ENCODE assay signal across 26 cellular contexts in the genomic region with DNA sequence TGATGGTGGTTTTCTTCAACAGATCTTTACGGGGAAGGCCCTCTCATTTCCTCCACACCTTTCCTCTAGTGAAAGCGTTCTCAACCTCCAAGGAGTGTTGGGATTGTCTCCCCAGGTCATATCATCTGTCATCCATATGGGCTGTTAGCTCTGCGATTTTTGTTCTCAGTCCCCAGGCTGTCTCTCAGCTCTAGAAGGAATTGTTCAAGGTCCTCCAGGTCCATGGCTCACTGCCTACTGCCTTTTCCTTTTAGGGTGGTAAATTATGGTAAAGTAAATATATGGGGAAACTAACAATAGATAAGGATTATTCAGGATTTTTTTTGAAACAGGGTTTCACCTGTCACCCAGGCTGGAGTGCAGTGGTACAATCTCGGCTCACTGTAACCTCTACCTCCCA. TPM values are rescaled to one million over a fixed set of nuclear protein-coding genes. Genes with fewer than 3 reads are reported as not detected.
DNase-seq lines count a peak whose midpoint lies in the region; TF ChIP-seq lines count a peak whose summit lies in the region.
"Had no signal": no experiment of that assay in that cellular context is flagged by ENCODE, and none has a peak within 500 bp of the region (broad histone marks: within the 10 kb centered on the region; RNA-seq: fewer than 3 reads in every experiment).

No MANE protein-coding gene starts in this region.

- no peaks in the 10 kb centered on the region for H3K4me1 Mint-ChIP-seq in nephron progenitor cell
- no peaks in the 10 kb centered on the region for H3K4me1 Mint-ChIP-seq in activated CD4-positive, alpha-beta memory T cell treated with anti-CD3 and anti-CD28 coated beads for 36 hours (ENCODE audit: low read depth)
- H3K4me1 Mint-ChIP-seq: activated T-helper 17 cell treated with anti-CD3 and anti-CD28 coated beads, Interleukin-2, amount 50 U/mL, for 72 hours; memory B cell; naive B cell; stimulated activated naive CD8-positive, alpha-beta T cell treated with anti-CD3 and anti-CD28 coated beads, Interleukin-15, amount 100 ng/mL, for 72 hours had no signal

- H3K4me1 ChIP-seq in duodenal mucosa (ENCODE audit: control insufficient read depth in 1 of 2, insufficient read depth in 2 of 2, low read length in 2 of 2) = peaks cover 37 to 42% of the 10 kb centered on the region in 2 donors

- POLR2A ChIA-PET in activated CD4-positive, alpha-beta memory T cell treated with anti-CD3 and anti-CD28 coated beads for 36 hours (lab: Charles Lee) = no interaction called here

- H3K9ac ChIP-seq in duodenal mucosa (ENCODE audit: low read depth in 1 of 2, low read length in 2 of 2) = peak overlapping the region; percentile 78 to 82

- H3K4me3 Mint-ChIP-seq in nephron progenitor cell = no peak overlapping the region
- no peak overlapping the region for H3K4me3 Mint-ChIP-seq in activated CD4-positive, alpha-beta memory T cell treated with anti-CD3 and anti-CD28 coated beads for 36 hours
- H3K4me3 Mint-ChIP-seq: activated CD4-positive, alpha-beta memory T cell treated with anti-CD3 and anti-CD28 coated beads, Interleukin-2, amount 10 ng/mL, durations not matched to agents 7 days and 5 days; activated T-helper 17 cell treated with anti-CD3 and anti-CD28 coated beads, Interleukin-2, amount 50 U/mL, for 72 hours; CD4-positive, CD25-positive, alpha-beta regulatory T cell; memory B cell; naive B cell; stimulated activated naive CD8-positive, alpha-beta T cell treated with anti-CD3 and anti-CD28 coated beads, Interleukin-15, amount 100 ng/mL, for 72 hours had no signal

- no peaks in the 10 kb centered on the region for H3K9me3 Mint-ChIP-seq in nephron progenitor cell
- H3K9me3 Mint-ChIP-seq in activated CD4-positive, alpha-beta memory T cell treated with anti-CD3 and anti-CD28 coated beads for 36 hours = no peaks in the 10 kb centered on the region
- H3K9me3 Mint-ChIP-seq: activated CD4-positive, alpha-beta memory T cell treated with anti-CD3 and anti-CD28 coated beads, Interleukin-2, amount 10 ng/mL, durations not matched to agents 7 days and 5 days; activated T-helper 17 cell treated with anti-CD3 and anti-CD28 coated beads, Interleukin-2, amount 50 U/mL, for 72 hours; memory B cell; naive B cell; stimulated activated naive CD8-positive, alpha-beta T cell treated with anti-CD3 and anti-CD28 coated beads, Interleukin-15, amount 100 ng/mL, for 72 hours had no signal

- CTCF ChIA-PET in activated CD4-positive, alpha-beta memory T cell treated with anti-CD3 and anti-CD28 coated beads for 36 hours (lab: Charles Lee) = no interaction called here

- peak overlapping the region; percentile 88 for H3K27ac ChIP-seq in duodenal mucosa (ENCODE audit: low read depth, low read length)
- H3K27ac ChIP-seq: foreskin keratinocyte, thyroid gland had no signal

- no peaks in the 10 kb centered on the region for H3K9me3 ChIP-seq in duodenal mucosa (ENCODE audit: control insufficient read depth in 1 of 2, low read length in 2 of 2)
- H3K9me3 ChIP-seq: MG63, thyroid gland had no signal

- peaks cover 8% of the 10 kb centered on the region for H3K27me3 Mint-ChIP-seq in nephron progenitor cell (ENCODE audit: low read depth, poor library complexity)
- peaks cover 5% of the 10 kb centered on the region for H3K27me3 Mint-ChIP-seq in activated CD4-positive, alpha-beta memory T cell treated with anti-CD3 and anti-CD28 coated beads for 36 hours
- H3K27me3 Mint-ChIP-seq: stimulated activated naive CD8-positive, alpha-beta T cell treated with anti-CD3 and anti-CD28 coated beads, Interleukin-15, amount 100 ng/mL, for 72 hours had no signal

- H3K36me3 Mint-ChIP-seq in nephron progenitor cell (ENCODE audit: low read depth) = no peaks in the 10 kb centered on the region
- H3K36me3 Mint-ChIP-seq in activated CD4-positive, alpha-beta memory T cell treated with anti-CD3 and anti-CD28 coated beads for 36 hours = no peaks in the 10 kb centered on the region
- H3K36me3 Mint-ChIP-seq: CD4-positive, CD25-positive, alpha-beta regulatory T cell; memory B cell; naive B cell had no signal

- DNase-seq in DMS53 (lab: John Stamatoyannopoulos, UW) = peak; percentile 67
- no peak for DNase-seq in DMS53 treated with DMSO at 0.1 percent for 48 hours (lab: John Stamatoyannopoulos, UW; ENCODE audit: unreplicated experiment)
- peak; percentile 43 for DNase-seq in NCI-H146 (lab: John Stamatoyannopoulos, UW)
- no peak for DNase-seq in nephron progenitor cell
- no peak for DNase-seq in NCI-H2107 treated with DMSO at 0.1 percent for 48 hours (lab: John Stamatoyannopoulos, UW; ENCODE audit: unreplicated experiment)
- DNase-seq in activated CD4-positive, alpha-beta memory T cell treated with anti-CD3 and anti-CD28 coated beads for 36 hours = no peak
- no peak for DNase-seq in NCI-H128 (lab: John Stamatoyannopoulos, UW; ENCODE audit: unreplicated experiment)
- DNase-seq: activated CD4-positive, alpha-beta memory T cell treated with anti-CD3 and anti-CD28 coated beads, Interleukin-2, amount 10 ng/mL, durations not matched to agents 7 days and 5 days; activated naive CD4-positive, alpha-beta T cell treated with anti-CD3 and anti-CD28 coated beads, Interleukin-2, amount 50 U/mL, for 16 hours; amniotic stem cell; CD4-positive, CD25-positive, alpha-beta regulatory T cell; DMS 273 treated with DMSO at 0.1 percent for 48 hours; effector memory CD4-positive, alpha-beta T cell; erythroblast; foreskin keratinocyte; KBM-7; MG63; naive B cell; NCI-H526 treated with DMSO at 0.1 percent for 48 hours; stimulated activated naive CD8-positive, alpha-beta T cell treated with anti-CD3 and anti-CD28 coated beads, Interleukin-15, amount 100 ng/mL, for 72 hours; T-helper 1 cell; thyroid gland had no signal

- H3K36me3 ChIP-seq in duodenal mucosa (ENCODE audit: control insufficient read depth in 1 of 2, insufficient read depth in 2 of 2, low read length in 2 of 2) = no peaks in the 10 kb centered on the region
- H3K36me3 ChIP-seq: MG63, thyroid gland had no signal

- no peaks in the 10 kb centered on the region for H3K27me3 ChIP-seq in duodenal mucosa (ENCODE audit: control insufficient read depth in 1 of 2, insufficient read depth in 2 of 2, low read length in 2 of 2)
- H3K27me3 ChIP-seq: foreskin keratinocyte, MG63, thyroid gland had no signal

- H3K4me3 ChIP-seq in duodenal mucosa (ENCODE audit: low read depth in 1 of 2, low read length in 2 of 2) = no peak overlapping the region
- H3K4me3 ChIP-seq: MG63, thyroid gland had no signal

- peak overlapping the region; percentile 28 for H3K27ac Mint-ChIP-seq in nephron progenitor cell
- H3K27ac Mint-ChIP-seq in activated CD4-positive, alpha-beta memory T cell treated with anti-CD3 and anti-CD28 coated beads for 36 hours = no peak overlapping the region
- H3K27ac Mint-ChIP-seq: activated CD4-positive, alpha-beta memory T cell treated with anti-CD3 and anti-CD28 coated beads, Interleukin-2, amount 10 ng/mL, durations not matched to agents 7 days and 5 days; activated T-helper 17 cell treated with anti-CD3 and anti-CD28 coated beads, Interleukin-2, amount 50 U/mL, for 72 hours; CD4-positive, CD25-positive, alpha-beta regulatory T cell; memory B cell had no signal

- intact Hi-C loops in activated CD4-positive, alpha-beta memory T cell treated with anti-CD3 and anti-CD28 coated beads for 36 hours (cut with micrococcal nuclease) = no loop called here

- TF ChIP-seq CTCF in nephron progenitor cell (IDR thresholded peaks at IDR 0.05) = no peak

RNA-seq across cellular contexts. Expression of a gene that starts 37.6 kb away (rescaled TPM):
- total RNA-seq in activated CD4-positive, alpha-beta memory T cell treated with anti-CD3 and anti-CD28 coated beads for 36 hours = under 1 TPM; 0.12 to 0.46 TPM
- total RNA-seq: skeletal muscle tissue had no signal

Comparison
In these comparisons a context has a peak if more than half of its experiments do, and no peak if none do; other contexts are left out.
1. DNase-seq: peak in DMS53 (single experiment) and NCI-H146 (single experiment); none in DMS53 treated with DMSO at 0.1 percent for 48 hours (single experiment), nephron progenitor cell (single experiment), NCI-H2107 treated with DMSO at 0.1 percent for 48 hours (single experiment), activated CD4-positive, alpha-beta memory T cell treated with anti-CD3 and anti-CD28 coated beads for 36 hours (single experiment) and NCI-H128 (single experiment).